In genomic region chr7:148079206-148079605, GRCh38 we compare ENCODE assay signal across 10 cellular contexts.
"Had no signal": no experiment of that assay in that cellular context is flagged by ENCODE, and none has a peak within 500 bp of the region (broad histone marks: within the 10 kb centered on the region; RNA-seq: fewer than 3 reads in every experiment).

No MANE protein-coding gene starts in this region.

- H3K27ac ChIP-seq: GM23248, HL-60 had no signal

- H3K4me3 Mint-ChIP-seq: HFFc6, IgD-negative memory B cell had no signal

- H3K36me3 ChIP-seq: HAP-1 had no signal

- H3K4me3 ChIP-seq: GM23248, HAP-1 had no signal

- DNase-seq: GM23248, GOT3, H7, HFFc6, KBM-7 had no signal

- H3K4me1 ChIP-seq: HAP-1 had no signal

- ATAC-seq: HCT116, HepG2 had no signal

- H3K9me3 ChIP-seq: HAP-1 had no signal

- H3K27ac Mint-ChIP-seq: HFFc6, IgD-negative memory B cell had no signal

- H3K9ac ChIP-seq: GM23248 had no signal

- H3K4me1 Mint-ChIP-seq: IgD-negative memory B cell had no signal

- H3K27me3 Mint-ChIP-seq: IgD-negative memory B cell had no signal
